Comparison of ENCODE assay signal across 1 cellular context in the genomic region with DNA sequence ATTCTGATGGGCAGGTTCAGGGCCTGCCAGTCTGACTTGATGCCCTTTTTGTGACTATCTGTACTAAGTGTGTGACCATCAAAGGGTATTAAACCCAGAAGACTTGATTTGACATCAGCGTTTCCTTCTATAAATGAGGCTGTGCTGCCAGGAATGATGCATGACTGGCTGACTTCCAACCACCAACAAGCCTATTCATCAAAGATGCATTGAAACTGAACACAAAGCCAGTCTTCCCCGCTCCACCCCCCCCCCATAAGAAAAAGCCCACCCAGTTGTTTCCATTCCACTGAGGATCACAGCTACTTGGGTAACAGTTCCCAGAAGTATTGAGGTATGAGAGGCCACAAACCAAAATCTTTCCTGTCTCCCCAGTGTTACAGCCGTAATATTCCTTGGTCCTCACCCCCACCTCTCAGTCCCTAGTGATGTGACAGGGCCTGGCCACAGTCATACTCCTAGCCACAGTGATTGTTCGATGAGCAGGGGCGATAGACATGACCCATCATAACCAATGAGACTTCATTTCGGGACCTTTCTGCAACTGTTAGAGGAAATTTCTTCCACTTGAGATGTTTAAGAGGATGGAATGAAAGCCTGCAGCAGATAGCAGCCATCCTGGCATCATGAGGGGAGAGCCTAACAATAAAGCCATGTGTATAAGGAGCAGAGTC.
TF ChIP-seq lines count a peak whose summit lies in the region.

No MANE protein-coding gene starts in this region.

TF ChIP-seq in SK-N-SH, 30 proteins besides CTCF, POLR2A, EP300 and RAD21 (continued from another document):
- TF ChIP-seq, protein P1, sequence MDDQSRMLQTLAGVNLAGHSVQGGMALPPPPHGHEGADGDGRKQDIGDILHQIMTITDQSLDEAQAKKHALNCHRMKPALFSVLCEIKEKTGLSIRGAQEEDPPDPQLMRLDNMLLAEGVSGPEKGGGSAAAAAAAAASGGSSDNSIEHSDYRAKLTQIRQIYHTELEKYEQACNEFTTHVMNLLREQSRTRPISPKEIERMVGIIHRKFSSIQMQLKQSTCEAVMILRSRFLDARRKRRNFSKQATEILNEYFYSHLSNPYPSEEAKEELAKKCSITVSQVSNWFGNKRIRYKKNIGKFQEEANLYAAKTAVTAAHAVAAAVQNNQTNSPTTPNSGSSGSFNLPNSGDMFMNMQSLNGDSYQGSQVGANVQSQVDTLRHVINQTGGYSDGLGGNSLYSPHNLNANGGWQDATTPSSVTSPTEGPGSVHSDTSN (IDR thresholded peaks at IDR 0.05): peak; percentile 52
TF ChIP-seq in SK-N-SH: peak in this region for 1.
